1 cellular context compared by ENCODE assay signal in the genomic region with DNA sequence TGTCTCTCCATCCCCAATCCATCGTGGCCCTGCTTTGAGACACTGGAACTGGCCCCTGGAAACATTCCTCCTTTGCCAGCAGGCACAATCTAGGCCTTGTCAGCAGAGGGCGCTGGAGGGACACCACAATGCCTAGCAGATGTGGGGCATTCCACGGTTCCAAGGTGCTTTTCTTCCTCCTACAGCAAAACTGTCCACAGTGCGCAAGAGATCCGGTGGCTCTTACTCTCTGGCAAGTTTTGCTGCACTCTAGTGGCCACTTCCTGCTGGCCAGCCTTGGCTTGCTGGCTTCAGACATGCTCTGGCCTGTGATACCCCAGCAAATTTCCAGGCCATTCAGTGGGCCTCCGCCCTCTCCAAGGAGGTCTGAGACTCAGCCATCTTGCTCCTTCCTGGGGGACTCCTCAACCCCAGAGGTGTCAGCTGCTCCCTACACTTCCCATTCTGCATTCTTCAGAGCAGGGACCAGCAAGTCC.
TF ChIP-seq lines count a peak whose summit lies in the region.

No MANE protein-coding gene starts in this region.

TF ChIP-seq in HepG2, 621 proteins besides CTCF, POLR2A, EP300 and RAD21 (continued from another document and continues in another):
- TF ChIP-seq, protein P1, sequence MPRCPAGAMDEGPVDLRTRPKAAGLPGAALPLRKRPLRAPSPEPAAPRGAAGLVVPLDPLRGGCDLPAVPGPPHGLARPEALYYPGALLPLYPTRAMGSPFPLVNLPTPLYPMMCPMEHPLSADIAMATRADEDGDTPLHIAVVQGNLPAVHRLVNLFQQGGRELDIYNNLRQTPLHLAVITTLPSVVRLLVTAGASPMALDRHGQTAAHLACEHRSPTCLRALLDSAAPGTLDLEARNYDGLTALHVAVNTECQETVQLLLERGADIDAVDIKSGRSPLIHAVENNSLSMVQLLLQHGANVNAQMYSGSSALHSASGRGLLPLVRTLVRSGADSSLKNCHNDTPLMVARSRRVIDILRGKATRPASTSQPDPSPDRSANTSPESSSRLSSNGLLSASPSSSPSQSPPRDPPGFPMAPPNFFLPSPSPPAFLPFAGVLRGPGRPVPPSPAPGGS (CRISPR knock-in tag; IDR thresholded peaks at IDR 0.05) = 0 out of 2 replicates have a peak, but pooled peaks have one; percentile 54
- TF ChIP-seq HCFC1 (IDR thresholded peaks at IDR 0.05; ENCODE audit: low read depth, low read length) (no peak; the same call in 1 of the 2 replicates), ZNF615 (CRISPR knock-in tag; IDR thresholded peaks at IDR 0.05; ENCODE audit: borderline replicate concordance) (no peak), U2AF2 (IDR thresholded peaks at IDR 0.05; ENCODE audit: low read depth, low read length) (no peak), ZFP62 (CRISPR knock-in tag; IDR thresholded peaks at IDR 0.05) (no peak), GATA4 (IDR thresholded peaks at IDR 0.05; ENCODE audit: borderline replicate concordance, low read depth) (no peak), SCMH1 (CRISPR knock-in tag; IDR thresholded peaks at IDR 0.05; ENCODE audit: borderline replicate concordance) (no peak), ZNF367 (CRISPR knock-in tag; IDR thresholded peaks at IDR 0.05; ENCODE audit: borderline replicate concordance) (no peak), ZNF629 (CRISPR knock-in tag; conservative IDR thresholded peaks at IDR 0.05) (no peak), ARNT2 (CRISPR knock-in tag; IDR thresholded peaks at IDR 0.05; ENCODE audit: low read depth) (0 out of 2 replicates have a peak, but pooled peaks have one; percentile 54), RBFOX2 (IDR thresholded peaks at IDR 0.05; ENCODE audit: low read depth, low read length) (no peak), SMYD3 (CRISPR knock-in tag; IDR thresholded peaks at IDR 0.05) (no peak), CENPX (CRISPR knock-in tag; IDR thresholded peaks at IDR 0.05) (no peak), SMAD9 (CRISPR knock-in tag; IDR thresholded peaks at IDR 0.05) (no peak), ZNF460 (CRISPR knock-in tag; IDR thresholded peaks at IDR 0.05; ENCODE audit: borderline replicate concordance) (no peak), CBX1 (IDR thresholded peaks at IDR 0.05; ENCODE audit: low read depth) (no peak), ZNF776 (CRISPR knock-in tag; IDR thresholded peaks at IDR 0.05) (no peak), ZNF83 (CRISPR knock-in tag; IDR thresholded peaks at IDR 0.05; ENCODE audit: borderline replicate concordance) (peak; percentile 44; the same call in 1 of the 2 replicates), EEA1 (CRISPR knock-in tag; IDR thresholded peaks at IDR 0.05; ENCODE audit: borderline replicate concordance) (no peak), REXO4 (CRISPR knock-in tag; IDR thresholded peaks at IDR 0.05; ENCODE audit: borderline replicate concordance) (no peak), JUN (CRISPR knock-in tag; IDR thresholded peaks at IDR 0.05) (no peak), NFE2L1 (CRISPR knock-in tag; IDR thresholded peaks at IDR 0.05; ENCODE audit: borderline replicate concordance) (no peak), DR1 (CRISPR knock-in tag; IDR thresholded peaks at IDR 0.05) (no peak), MTA1 (CRISPR knock-in tag; IDR thresholded peaks at IDR 0.05; ENCODE audit: borderline replicate concordance) (peak; percentile 61; the same call in 1 of the 2 replicates), ZNF30 (CRISPR knock-in tag; IDR thresholded peaks at IDR 0.05) (no peak), JUND (CRISPR knock-in tag; IDR thresholded peaks at IDR 0.05) (no peak), HES4 (CRISPR knock-in tag; IDR thresholded peaks at IDR 0.05; ENCODE audit: borderline replicate concordance) (no peak), SMAD3 (CRISPR knock-in tag; IDR thresholded peaks at IDR 0.05) (peak; percentile 69; the same call in 1 of the 2 replicates), RFX5 (IDR thresholded peaks at IDR 0.05; ENCODE audit: low read depth, low read length) (0 out of 2 replicates have a peak, but pooled peaks have one; percentile 12), ZNF143 (CRISPR knock-in tag; IDR thresholded peaks at IDR 0.05) (no peak), KLF13 (CRISPR knock-in tag; IDR thresholded peaks at IDR 0.05) (no peak), ZNF431 (CRISPR knock-in tag; IDR thresholded peaks at IDR 0.05; ENCODE audit: borderline replicate concordance, low read depth) (no peak), HNRNPL (IDR thresholded peaks at IDR 0.05; ENCODE audit: low read depth, low read length) (no peak), ZNF850 (CRISPR knock-in tag; conservative IDR thresholded peaks at IDR 0.05) (no peak), ZNF556 (CRISPR knock-in tag; IDR thresholded peaks at IDR 0.05; ENCODE audit: borderline replicate concordance) (peak; percentile 73; the same call in 1 of the 2 replicates), SRSF1 (optimal IDR thresholded peaks at IDR 0.05; ENCODE audit: low read depth, low read length) (no peak), SP140L (CRISPR knock-in tag; IDR thresholded peaks at IDR 0.05; ENCODE audit: borderline replicate concordance) (no peak), MYNN (CRISPR knock-in tag; IDR thresholded peaks at IDR 0.05; ENCODE audit: low read depth) (no peak)
- TF ChIP-seq, protein P2, sequence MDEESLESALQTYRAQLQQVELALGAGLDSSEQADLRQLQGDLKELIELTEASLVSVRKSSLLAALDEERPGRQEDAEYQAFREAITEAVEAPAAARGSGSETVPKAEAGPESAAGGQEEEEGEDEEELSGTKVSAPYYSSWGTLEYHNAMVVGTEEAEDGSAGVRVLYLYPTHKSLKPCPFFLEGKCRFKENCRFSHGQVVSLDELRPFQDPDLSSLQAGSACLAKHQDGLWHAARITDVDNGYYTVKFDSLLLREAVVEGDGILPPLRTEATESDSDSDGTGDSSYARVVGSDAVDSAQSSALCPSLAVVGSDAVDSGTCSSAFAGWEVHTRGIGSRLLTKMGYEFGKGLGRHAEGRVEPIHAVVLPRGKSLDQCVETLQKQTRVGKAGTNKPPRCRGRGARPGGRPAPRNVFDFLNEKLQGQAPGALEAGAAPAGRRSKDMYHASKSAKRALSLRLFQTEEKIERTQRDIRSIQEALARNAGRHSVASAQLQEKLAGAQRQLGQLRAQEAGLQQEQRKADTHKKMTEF (CRISPR knock-in tag; IDR thresholded peaks at IDR 0.05) = peak; percentile 51; the same call in 1 of the 2 replicates
- TF ChIP-seq, protein P3, sequence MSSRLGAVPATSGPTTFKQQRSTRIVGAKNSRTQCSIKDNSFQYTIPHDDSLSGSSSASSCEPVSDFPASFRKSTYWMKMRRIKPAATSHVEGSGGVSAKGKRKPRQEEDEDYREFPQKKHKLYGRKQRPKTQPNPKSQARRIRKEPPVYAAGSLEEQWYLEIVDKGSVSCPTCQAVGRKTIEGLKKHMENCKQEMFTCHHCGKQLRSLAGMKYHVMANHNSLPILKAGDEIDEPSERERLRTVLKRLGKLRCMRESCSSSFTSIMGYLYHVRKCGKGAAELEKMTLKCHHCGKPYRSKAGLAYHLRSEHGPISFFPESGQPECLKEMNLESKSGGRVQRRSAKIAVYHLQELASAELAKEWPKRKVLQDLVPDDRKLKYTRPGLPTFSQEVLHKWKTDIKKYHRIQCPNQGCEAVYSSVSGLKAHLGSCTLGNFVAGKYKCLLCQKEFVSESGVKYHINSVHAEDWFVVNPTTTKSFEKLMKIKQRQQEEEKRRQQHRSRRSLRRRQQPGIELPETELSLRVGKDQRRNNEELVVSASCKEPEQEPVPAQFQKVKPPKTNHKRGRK (CRISPR knock-in tag; IDR thresholded peaks at IDR 0.05) = no peak
- TF ChIP-seq, protein P4, sequence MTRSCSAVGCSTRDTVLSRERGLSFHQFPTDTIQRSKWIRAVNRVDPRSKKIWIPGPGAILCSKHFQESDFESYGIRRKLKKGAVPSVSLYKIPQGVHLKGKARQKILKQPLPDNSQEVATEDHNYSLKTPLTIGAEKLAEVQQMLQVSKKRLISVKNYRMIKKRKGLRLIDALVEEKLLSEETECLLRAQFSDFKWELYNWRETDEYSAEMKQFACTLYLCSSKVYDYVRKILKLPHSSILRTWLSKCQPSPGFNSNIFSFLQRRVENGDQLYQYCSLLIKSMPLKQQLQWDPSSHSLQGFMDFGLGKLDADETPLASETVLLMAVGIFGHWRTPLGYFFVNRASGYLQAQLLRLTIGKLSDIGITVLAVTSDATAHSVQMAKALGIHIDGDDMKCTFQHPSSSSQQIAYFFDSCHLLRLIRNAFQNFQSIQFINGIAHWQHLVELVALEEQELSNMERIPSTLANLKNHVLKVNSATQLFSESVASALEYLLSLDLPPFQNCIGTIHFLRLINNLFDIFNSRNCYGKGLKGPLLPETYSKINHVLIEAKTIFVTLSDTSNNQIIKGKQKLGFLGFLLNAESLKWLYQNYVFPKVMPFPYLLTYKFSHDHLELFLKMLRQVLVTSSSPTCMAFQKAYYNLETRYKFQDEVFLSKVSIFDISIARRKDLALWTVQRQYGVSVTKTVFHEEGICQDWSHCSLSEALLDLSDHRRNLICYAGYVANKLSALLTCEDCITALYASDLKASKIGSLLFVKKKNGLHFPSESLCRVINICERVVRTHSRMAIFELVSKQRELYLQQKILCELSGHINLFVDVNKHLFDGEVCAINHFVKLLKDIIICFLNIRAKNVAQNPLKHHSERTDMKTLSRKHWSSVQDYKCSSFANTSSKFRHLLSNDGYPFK (CRISPR knock-in tag; IDR thresholded peaks at IDR 0.05; ENCODE audit: borderline replicate concordance) = peak; percentile 68; the same call in 1 of the 2 replicates
- TF ChIP-seq, protein P5, sequence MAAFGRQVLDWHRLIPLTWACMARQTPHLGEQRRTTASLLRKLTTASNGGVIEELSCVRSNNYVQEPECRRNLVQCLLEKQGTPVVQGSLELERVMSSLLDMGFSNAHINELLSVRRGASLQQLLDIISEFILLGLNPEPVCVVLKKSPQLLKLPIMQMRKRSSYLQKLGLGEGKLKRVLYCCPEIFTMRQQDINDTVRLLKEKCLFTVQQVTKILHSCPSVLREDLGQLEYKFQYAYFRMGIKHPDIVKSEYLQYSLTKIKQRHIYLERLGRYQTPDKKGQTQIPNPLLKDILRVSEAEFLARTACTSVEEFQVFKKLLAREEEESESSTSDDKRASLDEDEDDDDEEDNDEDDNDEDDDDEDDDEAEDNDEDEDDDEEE (CRISPR knock-in tag; IDR thresholded peaks at IDR 0.05) = no peak
- TF ChIP-seq, protein P6, sequence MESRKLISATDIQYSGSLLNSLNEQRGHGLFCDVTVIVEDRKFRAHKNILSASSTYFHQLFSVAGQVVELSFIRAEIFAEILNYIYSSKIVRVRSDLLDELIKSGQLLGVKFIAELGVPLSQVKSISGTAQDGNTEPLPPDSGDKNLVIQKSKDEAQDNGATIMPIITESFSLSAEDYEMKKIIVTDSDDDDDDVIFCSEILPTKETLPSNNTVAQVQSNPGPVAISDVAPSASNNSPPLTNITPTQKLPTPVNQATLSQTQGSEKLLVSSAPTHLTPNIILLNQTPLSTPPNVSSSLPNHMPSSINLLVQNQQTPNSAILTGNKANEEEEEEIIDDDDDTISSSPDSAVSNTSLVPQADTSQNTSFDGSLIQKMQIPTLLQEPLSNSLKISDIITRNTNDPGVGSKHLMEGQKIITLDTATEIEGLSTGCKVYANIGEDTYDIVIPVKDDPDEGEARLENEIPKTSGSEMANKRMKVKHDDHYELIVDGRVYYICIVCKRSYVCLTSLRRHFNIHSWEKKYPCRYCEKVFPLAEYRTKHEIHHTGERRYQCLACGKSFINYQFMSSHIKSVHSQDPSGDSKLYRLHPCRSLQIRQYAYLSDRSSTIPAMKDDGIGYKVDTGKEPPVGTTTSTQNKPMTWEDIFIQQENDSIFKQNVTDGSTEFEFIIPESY (CRISPR knock-in tag; IDR thresholded peaks at IDR 0.05) = peak; percentile 65
- TF ChIP-seq, protein P7, sequence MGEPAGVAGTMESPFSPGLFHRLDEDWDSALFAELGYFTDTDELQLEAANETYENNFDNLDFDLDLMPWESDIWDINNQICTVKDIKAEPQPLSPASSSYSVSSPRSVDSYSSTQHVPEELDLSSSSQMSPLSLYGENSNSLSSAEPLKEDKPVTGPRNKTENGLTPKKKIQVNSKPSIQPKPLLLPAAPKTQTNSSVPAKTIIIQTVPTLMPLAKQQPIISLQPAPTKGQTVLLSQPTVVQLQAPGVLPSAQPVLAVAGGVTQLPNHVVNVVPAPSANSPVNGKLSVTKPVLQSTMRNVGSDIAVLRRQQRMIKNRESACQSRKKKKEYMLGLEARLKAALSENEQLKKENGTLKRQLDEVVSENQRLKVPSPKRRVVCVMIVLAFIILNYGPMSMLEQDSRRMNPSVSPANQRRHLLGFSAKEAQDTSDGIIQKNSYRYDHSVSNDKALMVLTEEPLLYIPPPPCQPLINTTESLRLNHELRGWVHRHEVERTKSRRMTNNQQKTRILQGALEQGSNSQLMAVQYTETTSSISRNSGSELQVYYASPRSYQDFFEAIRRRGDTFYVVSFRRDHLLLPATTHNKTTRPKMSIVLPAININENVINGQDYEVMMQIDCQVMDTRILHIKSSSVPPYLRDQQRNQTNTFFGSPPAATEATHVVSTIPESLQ (CRISPR knock-in tag; conservative IDR thresholded peaks at IDR 0.05) = no peak
- TF ChIP-seq, protein P8, sequence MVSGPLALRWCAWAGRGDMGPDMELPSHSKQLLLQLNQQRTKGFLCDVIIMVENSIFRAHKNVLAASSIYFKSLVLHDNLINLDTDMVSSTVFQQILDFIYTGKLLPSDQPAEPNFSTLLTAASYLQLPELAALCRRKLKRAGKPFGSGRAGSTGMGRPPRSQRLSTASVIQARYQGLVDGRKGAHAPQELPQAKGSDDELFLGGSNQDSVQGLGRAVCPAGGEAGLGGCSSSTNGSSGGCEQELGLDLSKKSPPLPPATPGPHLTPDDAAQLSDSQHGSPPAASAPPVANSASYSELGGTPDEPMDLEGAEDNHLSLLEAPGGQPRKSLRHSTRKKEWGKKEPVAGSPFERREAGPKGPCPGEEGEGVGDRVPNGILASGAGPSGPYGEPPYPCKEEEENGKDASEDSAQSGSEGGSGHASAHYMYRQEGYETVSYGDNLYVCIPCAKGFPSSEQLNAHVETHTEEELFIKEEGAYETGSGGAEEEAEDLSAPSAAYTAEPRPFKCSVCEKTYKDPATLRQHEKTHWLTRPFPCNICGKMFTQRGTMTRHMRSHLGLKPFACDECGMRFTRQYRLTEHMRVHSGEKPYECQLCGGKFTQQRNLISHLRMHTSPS (CRISPR knock-in tag; IDR thresholded peaks at IDR 0.05; ENCODE audit: low read depth) = no peak
- TF ChIP-seq, protein P9, sequence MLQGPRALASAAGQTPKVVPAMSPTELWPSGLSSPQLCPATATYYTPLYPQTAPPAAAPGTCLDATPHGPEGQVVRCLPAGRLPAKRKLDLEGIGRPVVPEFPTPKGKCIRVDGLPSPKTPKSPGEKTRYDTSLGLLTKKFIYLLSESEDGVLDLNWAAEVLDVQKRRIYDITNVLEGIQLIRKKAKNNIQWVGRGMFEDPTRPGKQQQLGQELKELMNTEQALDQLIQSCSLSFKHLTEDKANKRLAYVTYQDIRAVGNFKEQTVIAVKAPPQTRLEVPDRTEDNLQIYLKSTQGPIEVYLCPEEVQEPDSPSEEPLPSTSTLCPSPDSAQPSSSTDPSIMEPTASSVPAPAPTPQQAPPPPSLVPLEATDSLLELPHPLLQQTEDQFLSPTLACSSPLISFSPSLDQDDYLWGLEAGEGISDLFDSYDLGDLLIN (CRISPR knock-in tag; IDR thresholded peaks at IDR 0.05; ENCODE audit: borderline replicate concordance) = no peak
